Comparison of ENCODE assay signal across 11 cellular contexts in the genomic region with DNA sequence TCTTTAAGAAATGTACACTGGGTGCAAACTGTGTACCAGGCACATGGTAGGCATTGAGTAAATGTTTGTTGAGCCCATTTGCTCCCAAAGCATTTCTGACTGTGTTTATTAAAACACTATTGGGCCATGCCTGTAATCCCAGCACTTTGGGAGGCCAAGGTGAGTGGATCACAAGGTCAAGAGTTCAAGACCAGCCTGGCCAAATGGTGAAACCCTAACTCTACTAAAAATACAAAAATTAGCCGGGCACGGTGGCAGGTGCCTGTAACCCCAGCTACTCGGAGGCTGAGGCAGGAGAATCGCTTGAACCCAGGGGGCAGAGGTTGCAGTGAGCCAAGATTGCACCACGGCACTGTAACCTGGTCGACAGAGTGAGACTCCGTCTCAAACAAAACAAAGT. TPM values are rescaled to one million over a fixed set of nuclear protein-coding genes. Genes with fewer than 3 reads are reported as not detected.
"Had no signal": no experiment of that assay in that cellular context is flagged by ENCODE, and none has a peak within 500 bp of the region (broad histone marks: within the 10 kb centered on the region; RNA-seq: fewer than 3 reads in every experiment).

No MANE protein-coding gene starts in this region.

RNA-seq across cellular contexts. Expression of a gene that starts 1.9 kb away (rescaled TPM):
- total RNA-seq: dermis microvascular lymphatic vessel endothelial cell had no signal

RNA-seq across cellular contexts. Expression of a gene that starts 32.7 kb away (rescaled TPM):
- total RNA-seq: chondrocyte, dermis microvascular lymphatic vessel endothelial cell, endodermal cell, esophagus squamous epithelium, gastrocnemius medialis, glomerular endothelial cell, heart right ventricle, kidney epithelial cell, left cardiac atrium, left ventricle myocardium superior, mammary epithelial cell had no signal
- polyA plus RNA-seq: heart right ventricle, mammary epithelial cell had no signal
